Comparison of ENCODE assay signal across 18 cellular contexts in genomic region chr3:141763088-141763750, GRCh38. TPM values are rescaled to one million over a fixed set of nuclear protein-coding genes. Genes with fewer than 3 reads are reported as not detected.
"Had no signal": no experiment of that assay in that cellular context is flagged by ENCODE, and none has a peak within 500 bp of the region (broad histone marks: within the 10 kb centered on the region; RNA-seq: fewer than 3 reads in every experiment).

Gene GRK7 (plus strand): TSS chr3:141763408. CDS start chr3:141778285, 14,877 bp downstream.

- ATAC-seq: activated CD8-positive, alpha-beta memory T cell treated with anti-CD3 and anti-CD28 coated beads, Interleukin-2, amount 10 ng/mL, durations not matched to agents 7 days and 5 days; activated naive CD4-positive, alpha-beta T cell treated with anti-CD3 and anti-CD28 coated beads, Interleukin-2, amount 50 U/mL, for 72 hours; left lobe of liver; stimulated activated naive CD8-positive, alpha-beta T cell treated with anti-CD3 and anti-CD28 coated beads, Interleukin-15, amount 100 ng/mL, for 72 hours; upper lobe of right lung had no signal

- H3K4me3 ChIP-seq: testis, upper lobe of right lung had no signal

- H3K36me3 ChIP-seq: upper lobe of right lung had no signal

- H3K27ac ChIP-seq: parathyroid adenoma, testis, upper lobe of right lung had no signal

- H3K9ac ChIP-seq: parathyroid adenoma had no signal

- H3K9me3 Mint-ChIP-seq: activated naive CD4-positive, alpha-beta T cell treated with anti-CD3 and anti-CD28 coated beads, Interleukin-2, amount 50 U/mL, for 72 hours; activated T-cell treated with anti-CD3 and anti-CD28 coated beads, Interleukin-2, amount 50 U/mL, for 24 hours; central memory CD8-positive, alpha-beta T cell; dendritic cell treated with granulocyte-macrophage colony-stimulating factor and Interleukin-4, amounts not matched to agents 40 ng/mL and 50 ng/mL, for 4 days; stimulated activated naive CD8-positive, alpha-beta T cell treated with anti-CD3 and anti-CD28 coated beads, Interleukin-15, amount 100 ng/mL, for 72 hours; T-helper 1 cell treated with Interleukin-12 subunit alpha and Interleukin-12 subunit beta and Interleukin-4 antibody, amounts not matched to agents 30 μg/mL and 1 μg/mL, for 36 hours had no signal

- H3K9me3 ChIP-seq: testis, upper lobe of right lung had no signal

- H3K27ac Mint-ChIP-seq: activated CD8-positive, alpha-beta memory T cell treated with anti-CD3 and anti-CD28 coated beads, Interleukin-2, amount 10 ng/mL, durations not matched to agents 7 days and 5 days; activated naive CD4-positive, alpha-beta T cell treated with anti-CD3 and anti-CD28 coated beads, Interleukin-2, amount 50 U/mL, for 72 hours; activated T-cell treated with anti-CD3 and anti-CD28 coated beads, Interleukin-2, amount 50 U/mL, for 24 hours; brain; dendritic cell treated with granulocyte-macrophage colony-stimulating factor and Interleukin-4, amounts not matched to agents 40 ng/mL and 50 ng/mL, for 4 days; stimulated activated naive CD8-positive, alpha-beta T cell treated with anti-CD3 and anti-CD28 coated beads, Interleukin-15, amount 100 ng/mL, for 72 hours; T-helper 1 cell treated with Interleukin-12 subunit alpha and Interleukin-12 subunit beta and Interleukin-4 antibody, amounts not matched to agents 30 μg/mL and 1 μg/mL, for 36 hours had no signal

- H3K36me3 Mint-ChIP-seq: activated CD8-positive, alpha-beta memory T cell treated with anti-CD3 and anti-CD28 coated beads, Interleukin-2, amount 10 ng/mL, durations not matched to agents 7 days and 5 days; brain had no signal

- H3K27me3 ChIP-seq: testis, upper lobe of right lung had no signal

- H3K4me3 Mint-ChIP-seq: activated CD8-positive, alpha-beta memory T cell treated with anti-CD3 and anti-CD28 coated beads, Interleukin-2, amount 10 ng/mL, durations not matched to agents 7 days and 5 days; activated T-cell treated with anti-CD3 and anti-CD28 coated beads, Interleukin-2, amount 50 U/mL, for 24 hours; brain; central memory CD8-positive, alpha-beta T cell; dendritic cell treated with granulocyte-macrophage colony-stimulating factor and Interleukin-4, amounts not matched to agents 40 ng/mL and 50 ng/mL, for 4 days; stimulated activated naive CD8-positive, alpha-beta T cell treated with anti-CD3 and anti-CD28 coated beads, Interleukin-15, amount 100 ng/mL, for 72 hours; T-helper 1 cell treated with Interleukin-12 subunit alpha and Interleukin-12 subunit beta and Interleukin-4 antibody, amounts not matched to agents 30 μg/mL and 1 μg/mL, for 36 hours had no signal

- H3K79me2 ChIP-seq: parathyroid adenoma had no signal

- DNase-seq: activated CD4-positive, alpha-beta T cell treated with anti-CD3 and anti-CD28 coated beads, Interleukin-2, amount 50 U/mL, for 4 hours; activated CD4-positive, CD25-positive, alpha-beta regulatory T cell; activated CD8-positive, alpha-beta memory T cell treated with anti-CD3 and anti-CD28 coated beads, Interleukin-2, amount 10 ng/mL, durations not matched to agents 7 days and 5 days; activated effector memory CD4-positive, alpha-beta T cell treated with Interleukin-2 at 50 U/mL for 16 hours; activated T-cell treated with anti-CD3 and anti-CD28 coated beads, Interleukin-2, amount 50 U/mL, for 24 hours; amniotic stem cell; stimulated activated CD4-positive, alpha-beta T cell treated with anti-CD3 and anti-CD28 coated beads, Interleukin-4, amount 100 ng/mL, for 4 hours; stimulated activated naive CD8-positive, alpha-beta T cell treated with anti-CD3 and anti-CD28 coated beads, Interleukin-15, amount 100 ng/mL, for 72 hours; testis; upper lobe of right lung had no signal

- H2AFZ ChIP-seq: parathyroid adenoma had no signal

- H3K4me1 Mint-ChIP-seq: brain; central memory CD8-positive, alpha-beta T cell; stimulated activated naive CD8-positive, alpha-beta T cell treated with anti-CD3 and anti-CD28 coated beads, Interleukin-15, amount 100 ng/mL, for 72 hours had no signal

- H3K4me1 ChIP-seq: parathyroid adenoma, testis, upper lobe of right lung had no signal

- H3K27me3 Mint-ChIP-seq: activated CD8-positive, alpha-beta memory T cell treated with anti-CD3 and anti-CD28 coated beads, Interleukin-2, amount 10 ng/mL, durations not matched to agents 7 days and 5 days; activated T-cell treated with anti-CD3 and anti-CD28 coated beads, Interleukin-2, amount 50 U/mL, for 24 hours; brain; central memory CD8-positive, alpha-beta T cell; dendritic cell treated with granulocyte-macrophage colony-stimulating factor and Interleukin-4, amounts not matched to agents 40 ng/mL and 50 ng/mL, for 4 days; stimulated activated naive CD8-positive, alpha-beta T cell treated with anti-CD3 and anti-CD28 coated beads, Interleukin-15, amount 100 ng/mL, for 72 hours had no signal

RNA-seq across cellular contexts. Expression of gene GRK7, which starts in this region (rescaled TPM):
- total RNA-seq: activated CD8-positive, alpha-beta memory T cell treated with anti-CD3 and anti-CD28 coated beads, Interleukin-2, amount 10 ng/mL, durations not matched to agents 7 days and 5 days; activated naive CD4-positive, alpha-beta T cell treated with anti-CD3 and anti-CD28 coated beads, Interleukin-2, amount 50 U/mL, for 72 hours; left lobe of liver; skeletal muscle tissue had no signal
